Comparison of ENCODE assay signal across 8 cellular contexts in genomic region chr18:74291771-74292540, GRCh38. TPM values are rescaled to one million over a fixed set of nuclear protein-coding genes. Genes with fewer than 3 reads are reported as not detected.
DNase-seq lines count a peak whose midpoint lies in the region; ATAC-seq and TF ChIP-seq lines count a peak whose summit lies in the region.

Gene CYB5A, minus strand, starts transcription at chr18:74291963. Its CDS starts 88 bp downstream, at chr18:74291875.

- no peaks in the 10 kb centered on the region for H3K4me1 ChIP-seq in neural progenitor cell

- H3K27me3 ChIP-seq in neural progenitor cell = peaks cover 22% of the 10 kb centered on the region

- H3K4me2 ChIP-seq in neural progenitor cell = peak within 1 kb of the TSS; percentile 97

- H3K4me1 Mint-ChIP-seq in neural progenitor cell = peaks cover 6% of the 10 kb centered on the region

- H3K9me3 ChIP-seq in neural progenitor cell (ENCODE audit: low read depth) = peaks cover 5% of the 10 kb centered on the region

- no peak for TF ChIP-seq CTCF in foreskin fibroblast (IDR thresholded peaks at IDR 0.05; ENCODE audit: low read depth, low read length)
- TF ChIP-seq CTCF in neural progenitor cell (IDR thresholded peaks at IDR 0.05) = peak; percentile 24

- no peak within 1 kb of the TSS for H3K27ac ChIP-seq in neural progenitor cell

- peaks cover 5% of the 10 kb centered on the region for H3K27me3 Mint-ChIP-seq in neural progenitor cell (ENCODE audit: insufficient read depth, low read depth)

- peaks cover 1% of the 10 kb centered on the region for H3K36me3 Mint-ChIP-seq in neural progenitor cell

- no peak within 1 kb of the TSS for H3K9ac ChIP-seq in neural progenitor cell

- no peak within 1 kb of the TSS for H3K27ac Mint-ChIP-seq in neural progenitor cell

- H3K4me3 ChIP-seq in foreskin fibroblast (ENCODE audit: low read depth in 1 of 2, low read length in 2 of 2) = peak within 1 kb of the TSS; percentile 96 to 98
- peak within 1 kb of the TSS; percentile 88 for H3K4me3 ChIP-seq in neural progenitor cell

- peak within 1 kb of the TSS; percentile 89 for H2AFZ ChIP-seq in neural progenitor cell (replicated peaks)

- no peaks in the 10 kb centered on the region for H3K36me3 ChIP-seq in neural progenitor cell

- ATAC-seq in GM21723 (IDR thresholded peaks at IDR 0.05; ENCODE audit: unreplicated experiment) = peak; percentile 99

- H3K4me3 Mint-ChIP-seq in neural progenitor cell = peak within 1 kb of the TSS; percentile 93

- DNase-seq in DMS79 treated with DMSO at 0.1 percent for 48 hours (lab: John Stamatoyannopoulos, UW) = peak; percentile 94
- DNase-seq in Kasumi-1 (lab: John Stamatoyannopoulos, UW) = peak; percentile 86 to 91
- DNase-seq in SIG-M5 treated with dmso at 0.1 percent for 504 hours (lab: John Stamatoyannopoulos, UW; ENCODE audit: unreplicated experiment) = peak; percentile 71
- peak; percentile 98 for DNase-seq in activated gamma-delta T cell treated with anti-CD3 and anti-CD28 coated beads, Interleukin-2, amount 50 U/mL, for 16 hours (ENCODE audit: low read depth)
- DNase-seq in foreskin fibroblast = peak; percentile 94 to 99
- DNase-seq in neural progenitor cell (ENCODE audit: low spot score) = peak; percentile 96
- DNase-seq in stromal cell of bone marrow (ENCODE audit: low read depth) = peak; percentile 88

- no peaks in the 10 kb centered on the region for H3K79me2 ChIP-seq in neural progenitor cell (ENCODE audit: low read depth)

- H4K20me1 ChIP-seq in neural progenitor cell (ENCODE audit: low read depth) = no peaks in the 10 kb centered on the region

- no peaks in the 10 kb centered on the region for H3F3A ChIP-seq in neural progenitor cell (ENCODE audit: low read depth)

- peaks cover 2% of the 10 kb centered on the region for H3K9me3 Mint-ChIP-seq in neural progenitor cell

RNA-seq across cellular contexts. Expression of gene CYB5A, which starts in this region (rescaled TPM):
- total RNA-seq in neural progenitor cell (ENCODE audit: low replicate concordance) = 28.2 and 33.7 TPM in 2 replicates
